In the genomic region with DNA sequence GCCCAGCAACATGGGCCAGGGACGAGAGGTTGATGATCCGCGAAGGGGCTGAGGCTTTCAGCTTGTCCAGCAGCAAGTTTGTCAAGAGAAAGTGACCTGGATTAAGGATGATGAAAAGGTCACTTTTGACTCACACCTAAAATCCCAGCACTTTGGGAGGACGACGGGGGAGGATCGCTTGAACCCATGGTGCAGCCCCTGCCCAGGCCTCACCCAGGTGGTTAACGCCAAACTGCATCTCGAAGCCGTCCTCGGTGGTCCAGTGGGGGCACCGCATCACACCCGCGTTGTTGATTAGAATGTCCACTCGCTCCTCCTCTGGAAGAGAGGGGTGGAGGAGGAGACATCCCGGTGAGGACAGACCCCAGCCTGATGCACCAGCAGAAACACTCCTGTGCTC, we compare ENCODE assay signal across 32 cellular contexts. TPM values are rescaled to one million over a fixed set of nuclear protein-coding genes. Genes with fewer than 3 reads are reported as not detected.
DNase-seq lines count a peak whose midpoint lies in the region; ATAC-seq, FAIRE-seq and TF ChIP-seq lines count a peak whose summit lies in the region.
"Had no signal": no experiment of that assay in that cellular context is flagged by ENCODE, and none has a peak within 500 bp of the region (broad histone marks: within the 10 kb centered on the region; RNA-seq: fewer than 3 reads in every experiment).

No MANE protein-coding gene starts in this region.

- FAIRE-seq in kidney (lab: Jason Lieb, UNC) = no peak
- FAIRE-seq: A204.1, GM12878, GM12892, GM18507 had no signal

- H3K27ac ChIP-seq in Panc1 (ENCODE audit: low read length) (no peak overlapping the region), kidney (ENCODE audit: low read depth in 2 of 2, low read length in 2 of 2) (no peak overlapping the region), osteoblast (ENCODE audit: low read depth, low read length) (no peak overlapping the region)
- H3K27ac ChIP-seq: BLaER1 had no signal

- CTCF ChIA-PET in Panc1 (lab: Charles Lee) = interaction anchor here (0.5 kb wide), 1 partner anchor 12 kb away, joined by 5 read pairs; no protein-coding TSS in a partner anchor

- H3K27me3 ChIP-seq in Panc1 (ENCODE audit: control insufficient read depth, insufficient read depth, low read length) (no peaks in the 10 kb centered on the region), osteoblast (ENCODE audit: insufficient read depth, low read length) (no peaks in the 10 kb centered on the region)
- H3K27me3 ChIP-seq: BE2C, BLaER1 had no signal

- no peak overlapping the region for H3K27ac Mint-ChIP-seq in natural killer cell treated with Interleukin-12 subunit alpha and Interleukin-12 subunit beta and Interleukin-15 and Interleukin-18, amount 100 ng/mL, for 72 hours
- H3K27ac Mint-ChIP-seq in natural killer cell = no peak overlapping the region
- H3K27ac Mint-ChIP-seq: CD14-positive monocyte; CD4-positive, CD25-positive, alpha-beta regulatory T cell; CD8-positive, alpha-beta memory T cell had no signal

- H3K9ac ChIP-seq in kidney (ENCODE audit: low read length in 2 of 2) = no peak overlapping the region
- H3K9ac ChIP-seq: BLaER1 had no signal

- no peaks in the 10 kb centered on the region for H3K27me3 Mint-ChIP-seq in natural killer cell treated with Interleukin-12 subunit alpha and Interleukin-12 subunit beta and Interleukin-15 and Interleukin-18, amount 100 ng/mL, for 72 hours
- H3K27me3 Mint-ChIP-seq in natural killer cell (ENCODE audit: low read depth in 2 of 2) = no peaks in the 10 kb centered on the region
- H3K27me3 Mint-ChIP-seq: CD4-positive, alpha-beta memory T cell; CD4-positive, CD25-positive, alpha-beta regulatory T cell; CD8-positive, alpha-beta memory T cell had no signal

- H3K4me3 Mint-ChIP-seq in natural killer cell treated with Interleukin-12 subunit alpha and Interleukin-12 subunit beta and Interleukin-15 and Interleukin-18, amount 100 ng/mL, for 72 hours = no peak overlapping the region
- H3K4me3 Mint-ChIP-seq in natural killer cell = no peak overlapping the region
- H3K4me3 Mint-ChIP-seq: CD14-positive monocyte; CD4-positive, alpha-beta memory T cell; CD4-positive, CD25-positive, alpha-beta regulatory T cell; CD8-positive, alpha-beta memory T cell had no signal

- in situ Hi-C loops in Panc1 (cut with HindIII; ENCODE audit: low pct_unique_long_range_greater_than_20kb, low sequenced_read_pairs) = no loop called here

- H3K4me1 Mint-ChIP-seq in natural killer cell treated with Interleukin-12 subunit alpha and Interleukin-12 subunit beta and Interleukin-15 and Interleukin-18, amount 100 ng/mL, for 72 hours (ENCODE audit: low read depth in 2 of 2) = peaks cover 0 to 3% of the 10 kb centered on the region in 2 donors
- no peaks in the 10 kb centered on the region for H3K4me1 Mint-ChIP-seq in natural killer cell
- H3K4me1 Mint-ChIP-seq: CD14-positive monocyte; CD4-positive, alpha-beta memory T cell; CD8-positive, alpha-beta memory T cell had no signal

- H3K4me2 ChIP-seq in osteoblast (ENCODE audit: insufficient read depth, low read length) = no peak overlapping the region
- H3K4me2 ChIP-seq: BLaER1 had no signal

- no peaks in the 10 kb centered on the region for H3K9me3 ChIP-seq in Panc1 (ENCODE audit: control insufficient read depth, insufficient read depth, low read depth, low read length)
- no peaks in the 10 kb centered on the region for H3K9me3 ChIP-seq in kidney (ENCODE audit: control insufficient read depth in 1 of 2, low read length in 2 of 2)
- H3K9me3 ChIP-seq in osteoblast (ENCODE audit: low read depth, low read length) = no peaks in the 10 kb centered on the region
- H3K9me3 ChIP-seq: BE2C, BLaER1 had no signal

- H3K4me1 ChIP-seq in Panc1 (ENCODE audit: control insufficient read depth, insufficient read depth, low read length) (no peaks in the 10 kb centered on the region), kidney (ENCODE audit: control insufficient read depth in 1 of 2, insufficient read depth in 1 of 2, low read depth in 1 of 2, low read length in 2 of 2) (no peaks in the 10 kb centered on the region), osteoblast (ENCODE audit: insufficient read depth, low read length) (no peaks in the 10 kb centered on the region)
- H3K4me1 ChIP-seq: BE2C, BLaER1 had no signal

- H3K9me3 Mint-ChIP-seq in natural killer cell treated with Interleukin-12 subunit alpha and Interleukin-12 subunit beta and Interleukin-15 and Interleukin-18, amount 100 ng/mL, for 72 hours = no peaks in the 10 kb centered on the region
- no peaks in the 10 kb centered on the region for H3K9me3 Mint-ChIP-seq in natural killer cell
- H3K9me3 Mint-ChIP-seq: CD4-positive, alpha-beta memory T cell; CD4-positive, CD25-positive, alpha-beta regulatory T cell had no signal

- intact Hi-C loops in natural killer cell (cut with micrococcal nuclease) = no loop called here
- intact Hi-C loops in Panc1 (cut with micrococcal nuclease; ENCODE audit: unreplicated experiment) = no loop called here
- intact Hi-C loops in kidney (cut with DNase I) = no loop called here

- DNase-seq in natural killer cell treated with Interleukin-12 subunit alpha and Interleukin-12 subunit beta and Interleukin-15 and Interleukin-18, amount 100 ng/mL, for 72 hours (ENCODE audit: low spot score) = peak; percentile 42
- DNase-seq in natural killer cell = no peak
- no peak for DNase-seq in Panc1 (ENCODE audit: low read depth, low spot score)
- peak; percentile 55 for DNase-seq in kidney
- DNase-seq in osteoblast (ENCODE audit: insufficient read length, low spot score, missing footprints) = peak; percentile 17
- no peak for DNase-seq in left lobe of liver (ENCODE audit: low spot score)
- no peak for DNase-seq in NCI-H526 treated with DMSO at 0.1 percent for 48 hours (lab: John Stamatoyannopoulos, UW)
- DNase-seq: 8988T; ACHN; BE2C; C1 segment of cervical spinal cord; CD4-positive, alpha-beta memory T cell; CD4-positive, CD25-positive, alpha-beta regulatory T cell; CD8-positive, alpha-beta memory T cell; COR-L47; DMS 273 treated with DMSO at 0.1 percent for 48 hours; DMS153; DMS53; DMS79; DND-41; EL; GDM1 had no signal

- no peak for ATAC-seq in natural killer cell treated with Interleukin-12 subunit alpha and Interleukin-12 subunit beta and Interleukin-15 and Interleukin-18, amount 100 ng/mL, for 72 hours
- ATAC-seq in natural killer cell (no peak), Panc1 (no peak), left lobe of liver (no peak), HG03342 (IDR thresholded peaks at IDR 0.05; ENCODE audit: unreplicated experiment) (no peak)
- ATAC-seq: GM12878 had no signal

- TSS peak; percentile 36 for BruUV-seq in Panc1 (replicated peaks; lab: Mats Ljungman, UMichigan)

- no peaks in the 10 kb centered on the region for H4K20me1 ChIP-seq in osteoblast (ENCODE audit: insufficient read depth, low read length)

- H3K4me3 ChIP-seq in Panc1 (ENCODE audit: low read depth in 2 of 2, low read length in 2 of 2) (no peak overlapping the region), kidney (ENCODE audit: low read length in 2 of 2) (no peak overlapping the region), osteoblast (ENCODE audit: insufficient read depth, low read length) (no peak overlapping the region)
- H3K4me3 ChIP-seq: BLaER1, GM12878 had no signal

- H3K36me3 Mint-ChIP-seq in natural killer cell treated with Interleukin-12 subunit alpha and Interleukin-12 subunit beta and Interleukin-15 and Interleukin-18, amount 100 ng/mL, for 72 hours = no peaks in the 10 kb centered on the region
- H3K36me3 Mint-ChIP-seq in natural killer cell = no peaks in the 10 kb centered on the region

- no peak for TF ChIP-seq CTCF in natural killer cell (IDR thresholded peaks at IDR 0.05)
- TF ChIP-seq CTCF in Panc1 (IDR thresholded peaks at IDR 0.05) = no peak
- no peak for TF ChIP-seq CTCF in kidney (IDR thresholded peaks at IDR 0.05; ENCODE audit: borderline replicate concordance, extremely low read depth, insufficient read depth)
- no peak for TF ChIP-seq CTCF in osteoblast (IDR thresholded peaks at IDR 0.05; ENCODE audit: extremely low read depth, low read depth, low read length)

- H2AFZ ChIP-seq in osteoblast (ENCODE audit: low read length) = no peak overlapping the region

- H3K79me2 ChIP-seq in osteoblast (ENCODE audit: insufficient read depth, low read length) = no peaks in the 10 kb centered on the region

- H3K36me3 ChIP-seq in Panc1 (ENCODE audit: control insufficient read depth, insufficient read depth, low read length) (peaks cover 3% of the 10 kb centered on the region; the same call in 1 of the 2 replicates), kidney (ENCODE audit: control insufficient read depth in 1 of 2, insufficient read depth in 2 of 2, low read length in 2 of 2) (peaks cover 18 to 42% of the 10 kb centered on the region in 2 donors), osteoblast (ENCODE audit: insufficient read depth, low read length) (peaks cover 22% of the 10 kb centered on the region)

- POLR2A ChIA-PET in Panc1 (lab: Charles Lee) = no interaction called here

RNA-seq across cellular contexts. Expression of a gene that starts 10.4 kb away (rescaled TPM):
- total RNA-seq in natural killer cell treated with Interleukin-12 subunit alpha and Interleukin-12 subunit beta and Interleukin-15 and Interleukin-18, amount 100 ng/mL, for 72 hours = under 1 TPM in 1 of 2 donors, not detected in 1; 0.22 TPM
- total RNA-seq in natural killer cell (1 to 10 TPM in 2 of 3 donors, under 1 TPM in 1; 0.95 to 3.3 (median 2.3) TPM), Panc1 (2021; ENCODE audit: unreplicated experiment) (1.2 TPM), kidney (0.35 TPM), osteoblast (not detected in 2 replicates), left lobe of liver (not detected)
- polyA plus RNA-seq in Panc1 (2012; ENCODE audit: insufficient read length) = 0.57 TPM
- 0.73 TPM for polyA plus RNA-seq in kidney (ENCODE audit: insufficient read depth, low read depth, low replicate concordance)
- total RNA-seq: A673; CD8-positive, alpha-beta memory T cell; G401; GM12878 had no signal
- polyA plus RNA-seq: AG04450; CD4-positive, alpha-beta memory T cell; CD4-positive, CD25-positive, alpha-beta regulatory T cell; GM12878 had no signal

RNA-seq across cellular contexts. Expression of a gene that starts 14.5 kb away (rescaled TPM):
- total RNA-seq in natural killer cell treated with Interleukin-12 subunit alpha and Interleukin-12 subunit beta and Interleukin-15 and Interleukin-18, amount 100 ng/mL, for 72 hours = 10 to 100 TPM; 13.4 to 31.0 TPM
- 10 to 100 TPM; 18.2 to 25.3 (median 19.3) TPM for total RNA-seq in natural killer cell
- 37.8 TPM for total RNA-seq in Panc1 (2021; ENCODE audit: unreplicated experiment)
- 33.0 TPM for polyA plus RNA-seq in Panc1 (2012; ENCODE audit: insufficient read length)
- total RNA-seq in kidney = 38.7 TPM
- polyA plus RNA-seq in kidney (ENCODE audit: insufficient read depth, low read depth, low replicate concordance) = 24.9 TPM
- total RNA-seq in osteoblast = 9.7 and 12.7 TPM in 2 replicates
- 9.7 TPM for total RNA-seq in left lobe of liver

RNA-seq across cellular contexts. Expression of a gene that starts 27.2 kb away (rescaled TPM):
- 1 to 10 TPM; 1.3 to 8.7 TPM for total RNA-seq in natural killer cell treated with Interleukin-12 subunit alpha and Interleukin-12 subunit beta and Interleukin-15 and Interleukin-18, amount 100 ng/mL, for 72 hours
- total RNA-seq in natural killer cell (10 to 100 TPM in 1 of 3 donors, 1 to 10 TPM in 2; 8.8 to 15.7 (median 10.0) TPM), Panc1 (2021; ENCODE audit: unreplicated experiment) (11.0 TPM), kidney (95.0 TPM), osteoblast (0.29 and 1.1 TPM in 2 replicates), left lobe of liver (0.53 TPM)
- 27.5 TPM for polyA plus RNA-seq in Panc1 (2012; ENCODE audit: insufficient read length)
- 45.4 TPM for polyA plus RNA-seq in kidney (ENCODE audit: insufficient read depth, low read depth, low replicate concordance)

Comparison
In these comparisons a context has a peak if more than half of its experiments do, and no peak if none do; other contexts are left out.
1. DNase-seq: peak in natural killer cell treated with Interleukin-12 subunit alpha and Interleukin-12 subunit beta and Interleukin-15 and Interleukin-18, amount 100 ng/mL, for 72 hours (single experiment), kidney (single experiment) and osteoblast (single experiment); none in natural killer cell (single experiment), Panc1 (single experiment), left lobe of liver (single experiment) and NCI-H526 treated with DMSO at 0.1 percent for 48 hours (single experiment).